In genomic region chr21:45983981-45984551, GRCh38 we compare ENCODE assay signal across 10 cellular contexts. TPM values are rescaled to one million over a fixed set of nuclear protein-coding genes. Genes with fewer than 3 reads are reported as not detected.
DNase-seq lines count a peak whose midpoint lies in the region; ATAC-seq and TF ChIP-seq lines count a peak whose summit lies in the region.
"Had no signal": no experiment of that assay in that cellular context is flagged by ENCODE, and none has a peak within 500 bp of the region (broad histone marks: within the 10 kb centered on the region; RNA-seq: fewer than 3 reads in every experiment).

No MANE protein-coding gene starts in this region.

- TF ChIP-seq POLR2A in right lobe of liver (IDR thresholded peaks at IDR 0.05) = no peak

- 100% methylated on average over 3 of the region's 38 CpGs for WGBS in right lobe of liver (ENCODE audit: insufficient coverage, low coverage, low lambda C conversion rate, missing lambda C conversion rate)

- CTCF ChIA-PET in activated CD4-positive, alpha-beta T cell treated with anti-CD3 and anti-CD28 coated beads for 36 hours (lab: Charles Lee) = no interaction called here

- DNase-seq in activated CD4-positive, alpha-beta T cell treated with anti-CD3 and anti-CD28 coated beads for 36 hours = peak; percentile 11
- DNase-seq in activated CD4-positive, alpha-beta T cell treated with anti-CD3 and anti-CD28 coated beads, Interleukin-2, amount 50 U/mL, for 4 hours = no peak
- DNase-seq in ascending aorta (ENCODE audit: low spot score in 2 of 2) (no peak), right lobe of liver (peak; percentile 19 to 57 (median 48)), tibial artery (peak; percentile 51 to 84), immature natural killer cell (no peak), GM10266 (ENCODE audit: extremely low spot score) (no peak)
- no peak for DNase-seq in stimulated activated CD4-positive, alpha-beta T cell treated with anti-CD3 and anti-CD28 coated beads, Interleukin-4, amount 100 ng/mL, for 1 hour
- DNase-seq: effector memory CD8-positive, alpha-beta T cell; NCI-H2171 treated with DMSO at 0.1 percent for 48 hours had no signal

- H3K4me1 Mint-ChIP-seq in activated CD4-positive, alpha-beta T cell treated with anti-CD3 and anti-CD28 coated beads for 36 hours = peaks cover 3% of the 10 kb centered on the region
- H3K4me1 Mint-ChIP-seq in immature natural killer cell = peaks cover 0 to 1% of the 10 kb centered on the region in 2 donors

- no peaks in the 10 kb centered on the region for H3K9me3 Mint-ChIP-seq in activated CD4-positive, alpha-beta T cell treated with anti-CD3 and anti-CD28 coated beads for 36 hours (ENCODE audit: low read depth)
- no peaks in the 10 kb centered on the region for H3K9me3 Mint-ChIP-seq in immature natural killer cell
- H3K9me3 Mint-ChIP-seq: effector memory CD8-positive, alpha-beta T cell had no signal

- H3K27me3 Mint-ChIP-seq in activated CD4-positive, alpha-beta T cell treated with anti-CD3 and anti-CD28 coated beads for 36 hours = peaks cover 4% of the 10 kb centered on the region
- H3K27me3 Mint-ChIP-seq in immature natural killer cell (ENCODE audit: low read depth in 3 of 3) = peaks cover 1 to 5% (median 5%) of the 10 kb centered on the region in 3 donors
- H3K27me3 Mint-ChIP-seq: effector memory CD8-positive, alpha-beta T cell had no signal

- H3K36me3 ChIP-seq in ascending aorta = peaks cover 45% of the 10 kb centered on the region in 2 donors
- H3K36me3 ChIP-seq in right lobe of liver = no peaks in the 10 kb centered on the region
- H3K36me3 ChIP-seq in tibial artery = peaks cover 44 to 51% (median 45%) of the 10 kb centered on the region in 3 donors

- H3K9me3 ChIP-seq in ascending aorta (no peaks in the 10 kb centered on the region), right lobe of liver (no peaks in the 10 kb centered on the region), tibial artery (no peaks in the 10 kb centered on the region)

- no peaks in the 10 kb centered on the region for H3K27me3 ChIP-seq in ascending aorta
- H3K27me3 ChIP-seq in right lobe of liver = no peaks in the 10 kb centered on the region
- no peaks in the 10 kb centered on the region for H3K27me3 ChIP-seq in tibial artery

- no peak for TF ChIP-seq CTCF in ascending aorta (IDR thresholded peaks at IDR 0.05)
- no peak for TF ChIP-seq CTCF in right lobe of liver (IDR thresholded peaks at IDR 0.05)
- no peak for TF ChIP-seq CTCF in tibial artery (IDR thresholded peaks at IDR 0.05)
- no peak for TF ChIP-seq CTCF in GM10266 (IDR thresholded peaks at IDR 0.05; ENCODE audit: control insufficient read depth, insufficient read depth, low read depth, missing control alignments)

- H3K36me3 Mint-ChIP-seq in activated CD4-positive, alpha-beta T cell treated with anti-CD3 and anti-CD28 coated beads for 36 hours (ENCODE audit: low read depth) = peaks cover 1% of the 10 kb centered on the region
- H3K36me3 Mint-ChIP-seq in immature natural killer cell = no peaks in the 10 kb centered on the region

- intact Hi-C loops in activated CD4-positive, alpha-beta T cell treated with anti-CD3 and anti-CD28 coated beads for 36 hours (cut with DNase I, micrococcal nuclease) = no loop called here
- intact Hi-C loops in ascending aorta (cut with DNase I) = no loop called here
- intact Hi-C loops in right lobe of liver (cut with DNase I) = no loop called here
- intact Hi-C loops in tibial artery (cut with DNase I; ENCODE audit: low total_unique reads) = loop anchor here (2.0 kb wide), 1 partner anchor 71 kb away; no protein-coding TSS in a partner anchor

- no peak overlapping the region for H3K27ac Mint-ChIP-seq in activated CD4-positive, alpha-beta T cell treated with anti-CD3 and anti-CD28 coated beads for 36 hours
- no peak overlapping the region for H3K27ac Mint-ChIP-seq in immature natural killer cell

- peaks cover 9 to 24% of the 10 kb centered on the region in 2 donors for H3K4me1 ChIP-seq in ascending aorta
- peaks cover 0 to 4% (median 2%) of the 10 kb centered on the region in 4 donors for H3K4me1 ChIP-seq in right lobe of liver
- peaks cover 0 to 49% (median 27%) of the 10 kb centered on the region in 4 donors for H3K4me1 ChIP-seq in tibial artery

- ATAC-seq in activated CD4-positive, alpha-beta T cell treated with anti-CD3 and anti-CD28 coated beads for 36 hours = no peak
- no peak for ATAC-seq in right lobe of liver
- ATAC-seq: effector memory CD8-positive, alpha-beta T cell had no signal

- H3K4me3 ChIP-seq in ascending aorta = peak overlapping the region; percentile 92 to 100
- H3K4me3 ChIP-seq in right lobe of liver = no peak overlapping the region
- H3K4me3 ChIP-seq in tibial artery = peak overlapping the region; percentile 97

- no peak overlapping the region for H3K4me3 Mint-ChIP-seq in activated CD4-positive, alpha-beta T cell treated with anti-CD3 and anti-CD28 coated beads for 36 hours
- H3K4me3 Mint-ChIP-seq in immature natural killer cell = no peak overlapping the region
- H3K4me3 Mint-ChIP-seq: effector memory CD8-positive, alpha-beta T cell had no signal

- POLR2A ChIA-PET in activated CD4-positive, alpha-beta T cell treated with anti-CD3 and anti-CD28 coated beads for 36 hours (lab: Charles Lee) = no interaction called here

- peak overlapping the region; percentile 92 to 93 for H3K27ac ChIP-seq in ascending aorta
- H3K27ac ChIP-seq in right lobe of liver = no peak overlapping the region
- peak overlapping the region; percentile 85 to 94 for H3K27ac ChIP-seq in tibial artery

RNA-seq across cellular contexts. Expression of gene COL6A1, which starts 2.5 kb away (rescaled TPM):
- total RNA-seq in activated CD4-positive, alpha-beta T cell treated with anti-CD3 and anti-CD28 coated beads for 36 hours = under 1 TPM; 0.57 to 0.69 TPM
- total RNA-seq in ascending aorta = 1,564 TPM
- 10 to 100 TPM; 28.2 to 79.9 (median 51.1) TPM for total RNA-seq in right lobe of liver
- polyA plus RNA-seq in immature natural killer cell = under 1 TPM in 2 of 3 donors, not detected in 1; 0.17 to 0.18 TPM

Comparison
In these comparisons a context has a peak if more than half of its experiments do, and no peak if none do; other contexts are left out.
1. DNase-seq: peak in activated CD4-positive, alpha-beta T cell treated with anti-CD3 and anti-CD28 coated beads for 36 hours (single experiment), right lobe of liver (3 of 3) and tibial artery (2 of 2); none in activated CD4-positive, alpha-beta T cell treated with anti-CD3 and anti-CD28 coated beads, Interleukin-2, amount 50 U/mL, for 4 hours (0 of 2), ascending aorta (0 of 2), immature natural killer cell (0 of 3), stimulated activated CD4-positive, alpha-beta T cell treated with anti-CD3 and anti-CD28 coated beads, Interleukin-4, amount 100 ng/mL, for 1 hour (single experiment) and GM10266 (single experiment).
2. H3K27ac ChIP-seq: peak in ascending aorta (2 of 2) and tibial artery (2 of 2); none in right lobe of liver (0 of 3).
3. H3K4me3 ChIP-seq: peak in ascending aorta (2 of 2) and tibial artery (2 of 2); none in right lobe of liver (0 of 3).
4. RNA of gene COL6A1, which starts 2.5 kb away (total RNA-seq): 1,564 TPM in ascending aorta (single experiment); 28.2 to 79.9 TPM in right lobe of liver and 0.57 to 0.69 TPM in activated CD4-positive, alpha-beta T cell treated with anti-CD3 and anti-CD28 coated beads for 36 hours; every median in the first group is over 10 times any median in the second.